Comparison of ENCODE assay signal across 8 cellular contexts in genomic region chr5:172764861-172765765, GRCh38. TPM values are rescaled to one million over a fixed set of nuclear protein-coding genes. Genes with fewer than 3 reads are reported as not detected.
DNase-seq lines count a peak whose midpoint lies in the region; ATAC-seq, FAIRE-seq and TF ChIP-seq lines count a peak whose summit lies in the region.

No MANE protein-coding gene starts in this region.

- no peaks in the 10 kb centered on the region for H3K27me3 ChIP-seq in heart left ventricle

- 7 to 9% (median 9%) methylated on average over 24 of the region's 24 CpGs for WGBS in adipose tissue, 3 donors
- WGBS in heart left ventricle, 4 donors = 5 to 7% (median 6%) methylated on average over 20 to 24 of the region's 24 CpGs

- H3K9me3 ChIP-seq in heart left ventricle = peaks cover 0 to 8% (median 0%) of the 10 kb centered on the region in 12 donors

- peaks cover 5% of the 10 kb centered on the region for H3K9me3 Mint-ChIP-seq in type B pancreatic cell

- H3K36me3 ChIP-seq in heart left ventricle = peaks cover 20 to 36% (median 29%) of the 10 kb centered on the region in 9 donors

- DNase-seq in GM12891 (ENCODE audit: insufficient read length, low spot score) (peak; percentile 90), NCI-H1436 (lab: John Stamatoyannopoulos, UW) (peak; percentile 93), SW480 (ENCODE audit: low spot score) (peak; percentile 100), heart left ventricle (peak; percentile 94 to 98 (median 97)), pons (ENCODE audit: low spot score) (peak; percentile 99), type B pancreatic cell (ENCODE audit: extremely low spot score, unreplicated experiment) (peak; percentile 94)

- TF ChIP-seq CTCF in heart left ventricle (IDR thresholded peaks at IDR 0.05) (no peak), type B pancreatic cell (conservative IDR thresholded peaks at IDR 0.05) (peak; percentile 37)

- H3K27ac ChIP-seq in adipose tissue (ENCODE audit: low read depth, low read length) (peak overlapping the region; percentile 47), heart left ventricle (peak overlapping the region; percentile 95 to 100 (median 100))

- H3K36me3 Mint-ChIP-seq in type B pancreatic cell = peaks cover 27% of the 10 kb centered on the region

- intact Hi-C loops in heart left ventricle (cut with DNase I) = loop anchor here in 5 of 10 donors (1.0 to 5.0 kb wide), 4 partner anchors 14 to 33 kb away; no protein-coding TSS in a partner anchor

- H3K27me3 Mint-ChIP-seq in type B pancreatic cell = no peaks in the 10 kb centered on the region

- H3K4me3 Mint-ChIP-seq in type B pancreatic cell = peak overlapping the region; percentile 82

- FAIRE-seq in GM12891 (lab: Jason Lieb, UNC) = peak; percentile 83

- H3K4me3 ChIP-seq in heart left ventricle = peak overlapping the region in 11 of 12 donors; percentile 15 to 98 (median 90)

- H3K4me1 ChIP-seq in heart left ventricle = peaks cover 3 to 55% (median 27%) of the 10 kb centered on the region in 12 donors

- H3K27ac Mint-ChIP-seq in type B pancreatic cell = peak overlapping the region; percentile 99

- peak; percentile 69 for ATAC-seq in HG02840 (IDR thresholded peaks at IDR 0.05; ENCODE audit: low FRiP score, unreplicated experiment)
- ATAC-seq in heart left ventricle = peak; percentile 69 to 81 (median 70)

- peaks cover 48% of the 10 kb centered on the region for H3K4me1 Mint-ChIP-seq in type B pancreatic cell (ENCODE audit: unreplicated experiment)

- TF ChIP-seq POLR2A in GM12891 (IDR thresholded peaks at IDR 0.05; ENCODE audit: low read depth, low read length) (no peak), heart left ventricle (IDR thresholded peaks at IDR 0.05) (peak in 1 of 2 donors; percentile 61)

TF ChIP-seq in GM12891, 5 proteins besides CTCF, POLR2A, EP300 and RAD21:
- peak; percentile 41; the same call in 1 of the 2 replicates for TF ChIP-seq SPI1 (IDR thresholded peaks at IDR 0.05; ENCODE audit: low read depth, low read length)
- no peak for TF ChIP-seq TAF1 (IDR thresholded peaks at IDR 0.05; ENCODE audit: low read depth, low read length)
- 0 out of 2 replicates have a peak, but pooled peaks have one; percentile 25 for TF ChIP-seq POLR2AphosphoS5 (IDR thresholded peaks at IDR 0.05; ENCODE audit: low read depth, low read length)

RNA-seq across cellular contexts. Expression of gene DUSP1, which starts 5.9 kb away (rescaled TPM):
- polyA plus RNA-seq in GM12891 (2012; ENCODE audit: low read depth, missing spikeins) = 5.2 TPM
- 1,000 to 10,000 TPM in 1 of 3 donors, 100 to 1,000 TPM in 2; 163 to 1,279 (median 758) TPM for polyA plus RNA-seq in adipose tissue
- 100 to 1,000 TPM in 4 of 9 donors, 10 to 100 TPM in 5; 39.9 to 335 (median 78.2) TPM for total RNA-seq in heart left ventricle
- 100 to 1,000 TPM in 1 of 2 donors, 10 to 100 TPM in 1; 24.3 to 116 TPM for polyA plus RNA-seq in heart left ventricle
- total RNA-seq in type B pancreatic cell (ENCODE audit: low replicate concordance) = 50.9 and 163 TPM in 2 replicates

Comparison
In these comparisons a context has a peak if more than half of its experiments do, and no peak if none do; other contexts are left out.
1. Peak in every context shown above with its lines: DNase-seq, ATAC-seq, H3K4me3 ChIP-seq and H3K27ac ChIP-seq.